In genomic region chr7:143480501-143480900, GRCh38 we compare ENCODE assay signal across 39 cellular contexts. TPM values are rescaled to one million over a fixed set of nuclear protein-coding genes. Genes with fewer than 3 reads are reported as not detected.
"Had no signal": no experiment of that assay in that cellular context is flagged by ENCODE, and none has a peak within 500 bp of the region (broad histone marks: within the 10 kb centered on the region; RNA-seq: fewer than 3 reads in every experiment).

No MANE protein-coding gene starts in this region.

- H3K4me3 ChIP-seq: adrenal gland, body of pancreas, esophagus squamous epithelium, heart left ventricle, ovary, skin epidermis, thyroid gland, upper lobe of left lung, vagina had no signal

- DNase-seq: activated CD4-positive, alpha-beta memory T cell treated with anti-CD3 and anti-CD28 coated beads for 36 hours; activated CD4-positive, alpha-beta T cell treated with anti-CD3 and anti-CD28 coated beads, Interleukin-2, amount 10 ng/mL, durations not matched to agents 24 days and 14 days; activated CD4-positive, CD25-positive, alpha-beta regulatory T cell treated with anti-CD3 and anti-CD28 coated beads, Interleukin-2, amount 50 U/mL, for 72 hours; activated CD8-positive, alpha-beta memory T cell treated with anti-CD3 and anti-CD28 coated beads, Interleukin-2, amount 50 U/mL, for 4 hours; activated effector memory CD4-positive, alpha-beta T cell treated with anti-CD3 and anti-CD28 coated beads, Interleukin-2, amount 50 U/mL, for 16 hours; activated naive CD4-positive, alpha-beta T cell treated with anti-CD3 and anti-CD28 coated beads for 36 hours; activated naive CD8-positive, alpha-beta T cell treated with anti-CD3 and anti-CD28 coated beads for 36 hours; activated T-cell treated with anti-CD3 and anti-CD28 coated beads, Interleukin-2, amount 50 U/mL, for 1 hour; adrenal gland; aorta; body of pancreas; dermis blood vessel endothelial cell; effector CD4-positive, alpha-beta T cell; esophagus squamous epithelium; heart left ventricle; hypothalamus; immature natural killer cell; kidney; left colon; midbrain; naive thymus-derived CD4-positive, alpha-beta T cell; ovary; retina; stimulated activated CD4-positive, alpha-beta T cell treated with anti-CD3 and anti-CD28 coated beads, Interleukin-12 subunit alpha, Interleukin-12 subunit beta, amount 100 ng/mL, for 4 hours; stimulated activated CD4-positive, alpha-beta T cell treated with anti-CD3 and anti-CD28 coated beads, Interleukin-4, amount 100 ng/mL, for 24 hours; stimulated activated naive CD8-positive, alpha-beta T cell treated with anti-CD3 and anti-CD28 coated beads, Interleukin-15, amount 100 ng/mL, for 72 hours; substantia nigra; T1000; thyroid gland; upper lobe of left lung had no signal

- H3K36me3 ChIP-seq: adrenal gland, esophagus squamous epithelium, heart left ventricle, ovary, thyroid gland, upper lobe of left lung, vagina had no signal

- FAIRE-seq: kidney had no signal

- ATAC-seq: body of pancreas; heart left ventricle; left colon; naive thymus-derived CD4-positive, alpha-beta T cell; sciatic nerve; stimulated activated effector memory CD8-positive, alpha-beta T cell treated with anti-CD3 and anti-CD28 coated beads, Interleukin-12 subunit alpha, Interleukin-12 subunit beta, amount 100 ng/mL, for 72 hours; stimulated activated naive CD8-positive, alpha-beta T cell treated with anti-CD3 and anti-CD28 coated beads, Interleukin-15, amount 100 ng/mL, for 72 hours had no signal

- H3K27me3 ChIP-seq: adrenal gland, body of pancreas, esophagus squamous epithelium, heart left ventricle, ovary, thyroid gland, upper lobe of left lung, vagina had no signal

- H3K9me3 ChIP-seq: adrenal gland, body of pancreas, esophagus squamous epithelium, heart left ventricle, ovary, thyroid gland, upper lobe of left lung, vagina had no signal

- H3K27ac ChIP-seq: adrenal gland, body of pancreas, epithelial cell of prostate, esophagus squamous epithelium, ovary, thyroid gland, upper lobe of left lung, vagina had no signal

- H3K4me1 ChIP-seq: adrenal gland, body of pancreas, thyroid gland had no signal

RNA-seq across cellular contexts. Expression of gene TAS2R41, which starts 2.8 kb away (rescaled TPM):
- total RNA-seq: activated CD4-positive, alpha-beta memory T cell treated with anti-CD3 and anti-CD28 coated beads for 36 hours; activated CD4-positive, alpha-beta T cell treated with anti-CD3 and anti-CD28 coated beads, Interleukin-2, amount 10 ng/mL, durations not matched to agents 24 days and 14 days; activated CD8-positive, alpha-beta memory T cell treated with anti-CD3 and anti-CD28 coated beads for 36 hours; activated naive CD4-positive, alpha-beta T cell treated with anti-CD3 and anti-CD28 coated beads for 36 hours; activated naive CD8-positive, alpha-beta T cell treated with anti-CD3 and anti-CD28 coated beads for 36 hours; activated T-helper 1 cell treated with anti-CD3 and anti-CD28 coated beads, Interleukin-12 subunit alpha, Interleukin-12 subunit beta, Interleukin-2, Interleukin-4 antibody, amounts not matched to agents 30 ng/mL and 10 ng/mL and 1 ng/mL, durations not matched to agents 14 hours and 24 hours and 36 hours; body of pancreas; dermis blood vessel endothelial cell; heart left ventricle; kidney; left colon; progenitor cell of endocrine pancreas; sciatic nerve; thyroid gland; vagina had no signal

RNA-seq across cellular contexts. Expression of gene TAS2R60, which starts 37.2 kb away (rescaled TPM):
- total RNA-seq: activated CD4-positive, alpha-beta memory T cell treated with anti-CD3 and anti-CD28 coated beads for 36 hours; activated CD4-positive, alpha-beta T cell treated with anti-CD3 and anti-CD28 coated beads, Interleukin-2, amount 10 ng/mL, durations not matched to agents 24 days and 14 days; activated CD8-positive, alpha-beta memory T cell treated with anti-CD3 and anti-CD28 coated beads for 36 hours; activated naive CD4-positive, alpha-beta T cell treated with anti-CD3 and anti-CD28 coated beads for 36 hours; activated naive CD8-positive, alpha-beta T cell treated with anti-CD3 and anti-CD28 coated beads for 36 hours; activated T-helper 1 cell treated with anti-CD3 and anti-CD28 coated beads, Interleukin-12 subunit alpha, Interleukin-12 subunit beta, Interleukin-2, Interleukin-4 antibody, amounts not matched to agents 30 ng/mL and 10 ng/mL and 1 ng/mL, durations not matched to agents 14 hours and 24 hours and 36 hours; body of pancreas; dermis blood vessel endothelial cell; esophagus squamous epithelium; heart left ventricle; kidney; left colon; lower leg skin; progenitor cell of endocrine pancreas; thyroid gland; vagina had no signal
